Comparison of ENCODE assay signal across 33 cellular contexts in genomic region chr17:71229036-71229435, GRCh38.
"Had no signal": no experiment of that assay in that cellular context is flagged by ENCODE, and none has a peak within 500 bp of the region (broad histone marks: within the 10 kb centered on the region; RNA-seq: fewer than 3 reads in every experiment).

No MANE protein-coding gene starts in this region.

- H3K4me3 ChIP-seq: cardiac muscle cell, coronary artery, dorsolateral prefrontal cortex, heart left ventricle, left lung, lower lobe of right lung, pancreas, prostate gland, sigmoid colon, stomach, thyroid gland, upper lobe of left lung had no signal

- DNase-seq: activated CD4-positive, alpha-beta memory T cell treated with anti-CD3 and anti-CD28 coated beads, Interleukin-2, amount 10 ng/mL, durations not matched to agents 7 days and 5 days; activated CD4-positive, alpha-beta T cell treated with anti-CD3 and anti-CD28 coated beads for 1 hour; activated CD4-positive, alpha-beta T cell treated with anti-CD3 and anti-CD28 coated beads, Interleukin-2, amount 10 ng/mL, durations not matched to agents 7 days and 5 days; activated CD8-positive, alpha-beta memory T cell treated with anti-CD3 and anti-CD28 coated beads, Interleukin-2, amount 50 U/mL, for 48 hours; activated gamma-delta T cell treated with Interleukin-2 at 50 U/mL for 16 hours; activated naive CD8-positive, alpha-beta T cell treated with anti-CD3 and anti-CD28 coated beads, Interleukin-2, amount 50 U/mL, for 24 hours; activated T-cell treated with anti-CD3 and anti-CD28 coated beads, Interleukin-2, amount 50 U/mL, for 4 hours; amygdala; cerebellar nuclear complex; dorsolateral prefrontal cortex; effector memory CD4-positive, alpha-beta T cell; heart left ventricle; left lung; lower lobe of right lung; mesenchymal stem cell; naive thymus-derived CD8-positive, alpha-beta T cell; nucleus accumbens; pancreas; retina; sigmoid colon; stimulated activated CD4-positive, alpha-beta T cell treated with anti-CD3 and anti-CD28 coated beads, Interleukin-15, amount 100 ng/mL, for 24 hours; stimulated activated CD4-positive, alpha-beta T cell treated with anti-CD3 and anti-CD28 coated beads, Interleukin-2, amount 100 ng/mL, for 24 hours; stimulated activated naive B cell treated with anti-CD40 and anti-IgM and Interleukin-4, amounts not matched to agents 10 μg/mL and 1 μg/mL and 100 μg/mL, for 72 hours; stomach; T-helper 2 cell; thyroid gland; upper lobe of left lung had no signal

- ATAC-seq: activated naive CD8-positive, alpha-beta T cell treated with anti-CD3 and anti-CD28 coated beads, Interleukin-2, amount 50 U/mL, for 24 hours; activated T-cell treated with anti-CD3 and anti-CD28 coated beads, Interleukin-2, amount 50 U/mL, for 4 hours; activated T-helper 17 cell treated with anti-CD3 and anti-CD28 coated beads, Interleukin-2, amount 50 U/mL, for 72 hours; heart left ventricle; left lung; lower lobe of right lung; naive thymus-derived CD8-positive, alpha-beta T cell; pancreas; stimulated activated naive B cell treated with anti-CD40 and anti-IgM and Interleukin-4, amounts not matched to agents 10 μg/mL and 1 μg/mL and 100 μg/mL, for 72 hours; WTC11 had no signal

- H3K27ac ChIP-seq: cardiac muscle cell, coronary artery, dorsolateral prefrontal cortex, heart left ventricle, left lung, lower lobe of right lung, pancreas, prostate gland, sigmoid colon, stomach, thyroid gland, upper lobe of left lung had no signal

- H3K4me1 ChIP-seq: left lung, lower lobe of right lung, prostate gland, stomach, thyroid gland, upper lobe of left lung had no signal

- H3K36me3 ChIP-seq: cardiac muscle cell, heart left ventricle, left lung, lower lobe of right lung, pancreas, prostate gland, sigmoid colon, stomach, thyroid gland, upper lobe of left lung had no signal

- FAIRE-seq: islet of Langerhans, pancreas had no signal

- H3K9me3 ChIP-seq: heart left ventricle, left lung, lower lobe of right lung, pancreas, prostate gland, sigmoid colon, stomach, thyroid gland, upper lobe of left lung had no signal

- H3K27me3 ChIP-seq: cardiac muscle cell, left lung, pancreas, sigmoid colon, stomach, thyroid gland, upper lobe of left lung had no signal
